15 cellular contexts compared by ENCODE assay signal in genomic region chr7:142519077-142519789, GRCh38.
A peak's percentile ranks its signal among the peaks of the same experiment; 100 is the strongest.
DNase-seq lines count a peak whose midpoint lies in the region; ATAC-seq and TF ChIP-seq lines count a peak whose summit lies in the region.
"Had no signal": no experiment of that assay in that cellular context is flagged by ENCODE, and none has a peak within 500 bp of the region (broad histone marks: within the 10 kb centered on the region; RNA-seq: fewer than 3 reads in every experiment).

No MANE protein-coding gene starts in this region.

- no peak overlapping the region for H2AK5ac ChIP-seq in IMR-90 (ENCODE audit: low read depth, low read length)
- H2AK5ac ChIP-seq in neuronal stem cell (ENCODE audit: low read depth, low read length) = no peak overlapping the region

- H3K27me3 ChIP-seq in IMR-90 (ENCODE audit: control insufficient read depth, insufficient read depth, low read length) = peaks cover 8% of the 10 kb centered on the region
- no peaks in the 10 kb centered on the region for H3K27me3 ChIP-seq in neuronal stem cell (ENCODE audit: control insufficient read depth in 3 of 3, insufficient read depth in 3 of 3, low read depth in 1 of 3, low read length in 3 of 3)
- no peaks in the 10 kb centered on the region for H3K27me3 ChIP-seq in adrenal gland
- H3K27me3 ChIP-seq: ovary, thyroid gland had no signal

- H3K9me3 Mint-ChIP-seq in activated T-helper 17 cell treated with anti-CD3 and anti-CD28 coated beads, Interleukin-2, amount 50 U/mL, for 72 hours = no peaks in the 10 kb centered on the region
- peaks cover 10% of the 10 kb centered on the region for H3K9me3 Mint-ChIP-seq in glutamatergic neuron (ENCODE audit: unreplicated experiment)

- no peak overlapping the region for H4K8ac ChIP-seq in IMR-90 (ENCODE audit: low read depth in 2 of 2, low read length in 2 of 2)
- H4K8ac ChIP-seq in neuronal stem cell (ENCODE audit: low read depth, low read length) = no peak overlapping the region

- 0 out of 2 replicates have a peak, but pooled peaks have one; percentile 16 for TF ChIP-seq CTCF in IMR-90 (conservative IDR thresholded peaks at IDR 0.05; ENCODE audit: low read depth, low read length)
- no peak for TF ChIP-seq CTCF in glutamatergic neuron (IDR thresholded peaks at IDR 0.05; ENCODE audit: partially characterized antibody, unreplicated experiment)
- TF ChIP-seq CTCF in adrenal gland (IDR thresholded peaks at IDR 0.05) = no peak

- H3K36me3 ChIP-seq in IMR-90 (ENCODE audit: control insufficient read depth, insufficient read depth, low read length) (no peaks in the 10 kb centered on the region), neuronal stem cell (replicated peaks in 1 of 2; ENCODE audit: control insufficient read depth in 2 of 2, insufficient read depth in 2 of 2, low read length in 2 of 2) (no peaks in the 10 kb centered on the region), adrenal gland (replicated peaks in 1 of 2) (no peaks in the 10 kb centered on the region)
- H3K36me3 ChIP-seq: ovary, thyroid gland had no signal

- H3K9ac ChIP-seq in IMR-90 (ENCODE audit: low read depth, low read length) (no peak overlapping the region), neuronal stem cell (ENCODE audit: low read depth, low read length, poor library complexity) (no peak overlapping the region)

- peak overlapping the region; percentile 43 for H3K4me3 Mint-ChIP-seq in activated T-helper 17 cell treated with anti-CD3 and anti-CD28 coated beads, Interleukin-2, amount 50 U/mL, for 72 hours
- peak overlapping the region; percentile 39 for H3K4me3 Mint-ChIP-seq in glutamatergic neuron (ENCODE audit: unreplicated experiment)

- no peak overlapping the region for H3K18ac ChIP-seq in IMR-90 (ENCODE audit: low read depth, low read length)
- H3K18ac ChIP-seq in neuronal stem cell (ENCODE audit: low read length) = no peak overlapping the region

- H3K4me1 ChIP-seq in IMR-90 (ENCODE audit: control insufficient read depth, insufficient read depth, low read length) = no peaks in the 10 kb centered on the region
- no peaks in the 10 kb centered on the region for H3K4me1 ChIP-seq in neuronal stem cell (ENCODE audit: control insufficient read depth in 2 of 2, insufficient read depth in 1 of 2, low read depth in 1 of 2, low read length in 2 of 2)
- no peaks in the 10 kb centered on the region for H3K4me1 ChIP-seq in adrenal gland (replicated peaks in 1 of 2)

- H3K23ac ChIP-seq in IMR-90 (ENCODE audit: low read depth, low read length) (no peak overlapping the region), neuronal stem cell (ENCODE audit: low read depth, low read length, poor library complexity) (no peak overlapping the region)

- H2BK12ac ChIP-seq in neuronal stem cell (ENCODE audit: low read length) = no peak overlapping the region

- CTCF ChIA-PET in IMR-90 (lab: Yijun Ruan, JAX) = interaction anchor here (0.9 kb wide), 1 partner anchor 11 kb away, joined by 3 read pairs; no protein-coding TSS in a partner anchor

- no peak overlapping the region for H2BK20ac ChIP-seq in IMR-90 (ENCODE audit: low read depth, low read length)

- in situ Hi-C loops in IMR-90 (cut with MboI; ENCODE audit: low sequenced_read_pairs) = no loop called here

- DNase-seq in NCI-H82 (lab: John Stamatoyannopoulos, UW) (peak; percentile 48), NCI-H82 treated with DMSO at 0.1 percent for 48 hours (lab: John Stamatoyannopoulos, UW; ENCODE audit: unreplicated experiment) (no peak), IMR-90 (peak; percentile 40), glutamatergic neuron (no peak), neuronal stem cell (ENCODE audit: low spot score) (no peak), adrenal gland (no peak)
- DNase-seq: activated CD4-positive, alpha-beta T cell treated with anti-CD3 and anti-CD28 coated beads for 4 hours; activated gamma-delta T cell treated with Interleukin-2 at 50 U/mL for 16 hours; ovary; SW 1271; thyroid gland had no signal

- TF ChIP-seq POLR2A in IMR-90 (IDR thresholded peaks at IDR 0.05; ENCODE audit: low read depth, low read length) (no peak), adrenal gland (IDR thresholded peaks at IDR 0.05) (no peak)

- no CpG with 5 or more reads among the region's 3 CpGs for WGBS in IMR-90 (ENCODE audit: extremely low coverage in 2 of 2, insufficient read length in 1 of 2), 2 experiments
- no CpG with 5 or more reads among the region's 3 CpGs for WGBS in neuronal stem cell (ENCODE audit: extremely low coverage in 2 of 2, insufficient read length in 2 of 2, insufficient replicate concordance in 1 of 2), 2 donors
- 63 to 76% (median 68%) methylated on average over 3 of the region's 3 CpGs for WGBS in adrenal gland, 4 donors

- no peak for TF ChIP-seq RAD21 in IMR-90 (IDR thresholded peaks at IDR 0.05; ENCODE audit: low read length)

- no peaks in the 10 kb centered on the region for H4K20me1 ChIP-seq in IMR-90 (ENCODE audit: insufficient read depth, low read length)

- H4K91ac ChIP-seq in IMR-90 (ENCODE audit: insufficient read depth, low read depth, low read length) (no peak overlapping the region), neuronal stem cell (ENCODE audit: low read depth, low read length, poor library complexity) (no peak overlapping the region)

- H3K56ac ChIP-seq in IMR-90 (ENCODE audit: extremely low read depth, insufficient read depth, low read length) = no peak overlapping the region

- POLR2A ChIA-PET in IMR-90 (lab: Charles Lee; ENCODE audit: unreplicated experiment) = no interaction called here

- H2BK120ac ChIP-seq in IMR-90 (ENCODE audit: low read depth, low read length) (no peak overlapping the region), neuronal stem cell (ENCODE audit: low read depth, low read length) (no peak overlapping the region)

- H2AK9ac ChIP-seq in IMR-90 (replicated peaks; ENCODE audit: low read depth, low read length, poor library complexity) = no peak overlapping the region

- no TSS peak for BruUV-seq in IMR-90 (replicated peaks; lab: Mats Ljungman, UMichigan)

- no peak overlapping the region for H4K5ac ChIP-seq in IMR-90 (ENCODE audit: low read depth, low read length)

- peaks cover 4% of the 10 kb centered on the region for H3K4me1 Mint-ChIP-seq in activated T-helper 17 cell treated with anti-CD3 and anti-CD28 coated beads, Interleukin-2, amount 50 U/mL, for 72 hours
- peaks cover 53% of the 10 kb centered on the region for H3K4me1 Mint-ChIP-seq in glutamatergic neuron (ENCODE audit: low read depth, unreplicated experiment)

- H3K9me3 ChIP-seq in IMR-90 (ENCODE audit: control insufficient read depth, insufficient read depth, low read length) = no peaks in the 10 kb centered on the region
- H3K9me3 ChIP-seq in neuronal stem cell (replicated peaks in 1 of 2; ENCODE audit: control insufficient read depth in 2 of 2, insufficient read depth in 1 of 2, low read depth in 1 of 2, low read length in 2 of 2) = no peaks in the 10 kb centered on the region
- no peaks in the 10 kb centered on the region for H3K9me3 ChIP-seq in adrenal gland (replicated peaks in 1 of 3)
- H3K9me3 ChIP-seq: ovary, thyroid gland had no signal

- no peak overlapping the region for H3K4ac ChIP-seq in IMR-90 (ENCODE audit: low read depth, low read length)
- H3K4ac ChIP-seq in neuronal stem cell (ENCODE audit: low read length) = no peak overlapping the region

- no peak overlapping the region for H3K4me3 ChIP-seq in IMR-90 (ENCODE audit: insufficient read depth, low read depth, low read length)
- H3K4me3 ChIP-seq in neuronal stem cell (ENCODE audit: low read length in 2 of 2) = no peak overlapping the region
- no peak overlapping the region for H3K4me3 ChIP-seq in adrenal gland
- H3K4me3 ChIP-seq: coronary artery, ovary, thyroid gland had no signal

- H3K14ac ChIP-seq in IMR-90 (replicated peaks; ENCODE audit: low read depth, low read length) (no peak overlapping the region), neuronal stem cell (ENCODE audit: low read length) (no peak overlapping the region)

- intact Hi-C loops in IMR-90 (cut with micrococcal nuclease) = loop anchor here (5.0 kb wide), 1 partner anchor 62 kb away; no protein-coding TSS in a partner anchor
- intact Hi-C loops in adrenal gland (cut with DNase I) = no loop called here

- H3K4me2 ChIP-seq in IMR-90 (ENCODE audit: low read depth, low read length) (no peak overlapping the region), neuronal stem cell (ENCODE audit: insufficient read depth, low read length, poor library complexity, severe bottlenecking) (no peak overlapping the region)

- H2AFZ ChIP-seq in IMR-90 (replicated peaks; ENCODE audit: low read length, poor library complexity) (no peak overlapping the region), neuronal stem cell (ENCODE audit: low read length) (no peak overlapping the region)

- H2BK15ac ChIP-seq in IMR-90 (ENCODE audit: low read depth, low read length) (no peak overlapping the region), neuronal stem cell (ENCODE audit: low read length) (no peak overlapping the region)

- H3K79me1 ChIP-seq in IMR-90 (ENCODE audit: low read depth in 1 of 2, low read length in 2 of 2) (no peaks in the 10 kb centered on the region), neuronal stem cell (ENCODE audit: low read depth, low read length) (no peaks in the 10 kb centered on the region)

- H2BK5ac ChIP-seq in IMR-90 (ENCODE audit: low read depth, low read length, poor library complexity, severe bottlenecking) = no peak overlapping the region
- no peak overlapping the region for H2BK5ac ChIP-seq in neuronal stem cell (ENCODE audit: low read length)

- dilution Hi-C loops in IMR-90 (cut with HindIII; ENCODE audit: low sequenced_read_pairs, unreplicated experiment) = loop anchor here (25.0 kb wide), 1 partner anchor 268 kb away; no protein-coding TSS in a partner anchor

- H3K36me3 Mint-ChIP-seq in activated T-helper 17 cell treated with anti-CD3 and anti-CD28 coated beads, Interleukin-2, amount 50 U/mL, for 72 hours (ENCODE audit: low read depth) = no peaks in the 10 kb centered on the region
- H3K36me3 Mint-ChIP-seq in glutamatergic neuron (ENCODE audit: unreplicated experiment) = no peaks in the 10 kb centered on the region

- ATAC-seq in IMR-90 (ENCODE audit: low read depth) (no peak), HG02678 (IDR thresholded peaks at IDR 0.05; ENCODE audit: unreplicated experiment) (no peak)
- ATAC-seq in activated T-helper 17 cell treated with anti-CD3 and anti-CD28 coated beads, Interleukin-2, amount 50 U/mL, for 72 hours (replicated peaks) = no peak

- no peak overlapping the region for H3K27ac ChIP-seq in IMR-90 (ENCODE audit: insufficient read depth, low read length)
- H3K27ac ChIP-seq in neuronal stem cell (replicated peaks; ENCODE audit: low read length) = no peak overlapping the region
- H3K27ac ChIP-seq in adrenal gland = no peak overlapping the region
- H3K27ac ChIP-seq: 22Rv1, coronary artery, ovary, thyroid gland had no signal

- H3K27me3 Mint-ChIP-seq in activated T-helper 17 cell treated with anti-CD3 and anti-CD28 coated beads, Interleukin-2, amount 50 U/mL, for 72 hours = no peaks in the 10 kb centered on the region
- no peaks in the 10 kb centered on the region for H3K27me3 Mint-ChIP-seq in glutamatergic neuron (ENCODE audit: unreplicated experiment)

- H3K27ac Mint-ChIP-seq in activated T-helper 17 cell treated with anti-CD3 and anti-CD28 coated beads, Interleukin-2, amount 50 U/mL, for 72 hours = peak overlapping the region; percentile 80
- H3K27ac Mint-ChIP-seq in glutamatergic neuron (ENCODE audit: unreplicated experiment) = peak overlapping the region; percentile 93

- peaks cover 3% of the 10 kb centered on the region; the same call in 1 of the 2 replicates for H3K9me1 ChIP-seq in IMR-90 (ENCODE audit: insufficient read depth, low read length)

TF ChIP-seq in IMR-90, 13 proteins besides CTCF, POLR2A, EP300 and RAD21 (continues in another document):
- TF ChIP-seq MAFK (IDR thresholded peaks at IDR 0.05; ENCODE audit: low read depth, low read length) = no peak

Comparison
In these comparisons a context has a peak if more than half of its experiments do, and no peak if none do; other contexts are left out.
1. DNase-seq: peak in NCI-H82 (single experiment) and IMR-90 (single experiment); none in NCI-H82 treated with DMSO at 0.1 percent for 48 hours (single experiment), glutamatergic neuron (single experiment), neuronal stem cell (single experiment) and adrenal gland (0 of 7).